Comparison of ENCODE assay signal across 27 cellular contexts in genomic region chr11:70138403-70138802, GRCh38.
"Had no signal": no experiment of that assay in that cellular context is flagged by ENCODE, and none has a peak within 500 bp of the region (broad histone marks: within the 10 kb centered on the region; RNA-seq: fewer than 3 reads in every experiment).

No MANE protein-coding gene starts in this region.

- H3K4me1 ChIP-seq: parathyroid adenoma, right lobe of liver, uterus had no signal

- DNase-seq: dorsolateral prefrontal cortex; effector CD4-positive, alpha-beta T cell; foreskin fibroblast; gastrocnemius medialis; head of caudate nucleus; left cardiac atrium; mesenchymal stem cell; mucosa of descending colon; naive B cell; right lobe of liver; small intestine; stimulated activated CD4-positive, alpha-beta T cell treated with anti-CD3 and anti-CD28 coated beads, Interleukin-15, amount 100 ng/mL, for 24 hours; stimulated activated CD4-positive, alpha-beta T cell treated with anti-CD3 and anti-CD28 coated beads, Interleukin-2, amount 100 ng/mL, for 48 hours; stimulated activated naive B cell treated with anti-CD40 and anti-IgM and Interleukin-4, amounts not matched to agents 10 μg/mL and 1 μg/mL and 100 μg/mL, for 72 hours; transverse colon; upper lobe of right lung; uterus had no signal

- H3K9me3 Mint-ChIP-seq: mesothelial cell of epicardium; naive B cell; natural killer cell treated with Interleukin-12 subunit alpha and Interleukin-12 subunit beta and Interleukin-15 and Interleukin-18, amount 100 ng/mL, for 72 hours; neural crest cell; stimulated activated naive B cell treated with anti-CD40 and anti-IgM and Interleukin-4, amounts not matched to agents 10 μg/mL and 1 μg/mL and 100 μg/mL, for 72 hours; stimulated activated naive CD8-positive, alpha-beta T cell treated with anti-CD3 and anti-CD28 coated beads, Interleukin-15, Interleukin-2, amounts not matched to agents 100 ng/mL and 50 ng/mL, for 24 hours had no signal

- H3K27ac Mint-ChIP-seq: mesothelial cell of epicardium; naive B cell; natural killer cell treated with Interleukin-12 subunit alpha and Interleukin-12 subunit beta and Interleukin-15 and Interleukin-18, amount 100 ng/mL, for 72 hours; stimulated activated naive B cell treated with anti-CD40 and anti-IgM and Interleukin-4, amounts not matched to agents 10 μg/mL and 1 μg/mL and 100 μg/mL, for 72 hours; stimulated activated naive CD8-positive, alpha-beta T cell treated with anti-CD3 and anti-CD28 coated beads, Interleukin-15, Interleukin-2, amounts not matched to agents 100 ng/mL and 50 ng/mL, for 24 hours had no signal

- H3K36me3 Mint-ChIP-seq: mesothelial cell of epicardium; naive B cell; natural killer cell treated with Interleukin-12 subunit alpha and Interleukin-12 subunit beta and Interleukin-15 and Interleukin-18, amount 100 ng/mL, for 72 hours; stimulated activated naive B cell treated with anti-CD40 and anti-IgM and Interleukin-4, amounts not matched to agents 10 μg/mL and 1 μg/mL and 100 μg/mL, for 72 hours had no signal

- H3K27me3 ChIP-seq: right lobe of liver, uterus had no signal

- H3K79me2 ChIP-seq: parathyroid adenoma had no signal

- H3K4me3 Mint-ChIP-seq: mesothelial cell of epicardium; naive B cell; natural killer cell treated with Interleukin-12 subunit alpha and Interleukin-12 subunit beta and Interleukin-15 and Interleukin-18, amount 100 ng/mL, for 72 hours; neural crest cell; stimulated activated naive B cell treated with anti-CD40 and anti-IgM and Interleukin-4, amounts not matched to agents 10 μg/mL and 1 μg/mL and 100 μg/mL, for 72 hours; stimulated activated naive CD8-positive, alpha-beta T cell treated with anti-CD3 and anti-CD28 coated beads, Interleukin-15, Interleukin-2, amounts not matched to agents 100 ng/mL and 50 ng/mL, for 24 hours had no signal

- H3K4me1 Mint-ChIP-seq: naive B cell had no signal

- H3K9ac ChIP-seq: parathyroid adenoma had no signal

- H3K9me3 ChIP-seq: gastrocnemius medialis, left lung, mucosa of descending colon, neutrophil, right lobe of liver, suprapubic skin, transverse colon, upper lobe of right lung, uterus had no signal

- H3K36me3 ChIP-seq: gastrocnemius medialis, left lung, neutrophil, transverse colon, upper lobe of right lung, uterus had no signal

- ATAC-seq: esophagus mucosa; gastrocnemius medialis; left cardiac atrium; left lung; mucosa of descending colon; natural killer cell treated with Interleukin-12 subunit alpha and Interleukin-12 subunit beta and Interleukin-15 and Interleukin-18, amount 100 ng/mL, for 72 hours; right lobe of liver; stimulated activated naive B cell treated with anti-CD40 and anti-IgM and Interleukin-4, amounts not matched to agents 10 μg/mL and 1 μg/mL and 100 μg/mL, for 72 hours; upper lobe of right lung had no signal

- H3K4me3 ChIP-seq: dorsolateral prefrontal cortex, gastrocnemius medialis, left lung, mucosa of descending colon, right lobe of liver, suprapubic skin, transverse colon, upper lobe of right lung, uterus had no signal

- H2AFZ ChIP-seq: parathyroid adenoma had no signal

- H3K27ac ChIP-seq: dorsolateral prefrontal cortex, epithelial cell of prostate, left lung, neutrophil, parathyroid adenoma, right lobe of liver, suprapubic skin, transverse colon, upper lobe of right lung, uterus had no signal
